ENCODE assay signal across 19 cellular contexts in the genomic region with DNA sequence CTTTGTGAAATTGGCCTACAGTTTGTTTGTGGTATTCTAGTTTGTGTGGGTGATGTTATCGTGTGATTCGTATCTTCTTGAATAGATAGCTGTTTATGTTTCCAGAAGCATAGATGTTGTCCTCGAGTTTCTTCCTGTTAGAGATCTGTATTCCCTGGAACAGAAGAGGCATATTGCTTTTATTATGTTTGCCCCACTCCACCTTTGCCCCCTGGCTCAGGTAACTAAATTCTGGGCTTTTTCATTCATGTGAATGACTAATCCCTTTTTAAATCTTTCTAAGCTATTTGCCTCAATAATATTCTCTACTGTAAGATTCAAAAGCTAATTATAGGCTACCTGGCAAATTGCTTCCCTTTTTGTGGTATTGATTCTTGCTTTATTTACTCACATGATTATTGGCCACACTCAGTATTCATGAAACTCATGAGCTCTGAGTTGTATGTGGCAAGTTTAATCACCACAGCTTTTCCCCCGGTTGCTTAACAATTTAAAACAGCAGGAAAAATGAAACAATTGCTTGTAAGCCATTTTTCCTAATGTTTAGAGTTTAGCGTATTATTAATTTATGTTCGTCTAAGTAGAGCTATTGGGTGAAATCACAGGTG.
"Had no signal": no experiment of that assay in that cellular context is flagged by ENCODE, and none has a peak within 500 bp of the region (broad histone marks: within the 10 kb centered on the region; RNA-seq: fewer than 3 reads in every experiment).

No MANE protein-coding gene starts in this region.

- ATAC-seq: activated CD8-positive, alpha-beta T cell treated with anti-CD3 and anti-CD28 coated beads, Interleukin-2, amount 10 ng/mL, durations not matched to agents 7 days and 5 days; gastroesophageal sphincter; heart right ventricle; left lung; natural killer cell treated with Interleukin-12 subunit alpha and Interleukin-12 subunit beta and Interleukin-15 and Interleukin-18, amount 100 ng/mL, for 72 hours had no signal

- H3K27me3 ChIP-seq: adrenal gland, gastroesophageal sphincter, heart right ventricle, left lung, transverse colon had no signal

- H3K9me3 ChIP-seq: transverse colon had no signal

- H3K4me1 ChIP-seq: left lung had no signal

- FAIRE-seq: colon, endometrium had no signal

- DNase-seq: activated CD4-positive, alpha-beta T cell treated with anti-CD3 and anti-CD28 coated beads, Interleukin-2, amount 10 ng/mL, durations not matched to agents 24 days and 14 days; activated CD4-positive, CD25-positive, alpha-beta regulatory T cell; activated CD8-positive, alpha-beta memory T cell treated with anti-CD3 and anti-CD28 coated beads, Interleukin-2, amount 50 U/mL, for 4 hours; activated CD8-positive, alpha-beta T cell treated with anti-CD3 and anti-CD28 coated beads, Interleukin-2, amount 10 ng/mL, durations not matched to agents 7 days and 5 days; activated effector memory CD4-positive, alpha-beta T cell treated with anti-CD3 and anti-CD28 coated beads, Interleukin-2, amount 50 U/mL, for 16 hours; activated T-cell treated with anti-CD3 and anti-CD28 coated beads, Interleukin-2, amount 50 U/mL, for 48 hours; adrenal gland; heart right ventricle; left lung; posterior cingulate gyrus; retina; stimulated activated CD4-positive, alpha-beta T cell treated with anti-CD3 and anti-CD28 coated beads, Interleukin-4, amount 100 ng/mL, for 24 hours; stimulated activated naive CD4-positive, alpha-beta T cell treated with Interleukin-2 at 50 U/mL for 16 hours; substantia nigra; transverse colon had no signal

- H3K27ac ChIP-seq: adrenal gland, gastroesophageal sphincter, heart right ventricle, left lung, transverse colon had no signal

- H3K4me3 ChIP-seq: adrenal gland, gastroesophageal sphincter, heart right ventricle, left lung, transverse colon had no signal
